ENCODE assay signal across 12 cellular contexts in the genomic region with DNA sequence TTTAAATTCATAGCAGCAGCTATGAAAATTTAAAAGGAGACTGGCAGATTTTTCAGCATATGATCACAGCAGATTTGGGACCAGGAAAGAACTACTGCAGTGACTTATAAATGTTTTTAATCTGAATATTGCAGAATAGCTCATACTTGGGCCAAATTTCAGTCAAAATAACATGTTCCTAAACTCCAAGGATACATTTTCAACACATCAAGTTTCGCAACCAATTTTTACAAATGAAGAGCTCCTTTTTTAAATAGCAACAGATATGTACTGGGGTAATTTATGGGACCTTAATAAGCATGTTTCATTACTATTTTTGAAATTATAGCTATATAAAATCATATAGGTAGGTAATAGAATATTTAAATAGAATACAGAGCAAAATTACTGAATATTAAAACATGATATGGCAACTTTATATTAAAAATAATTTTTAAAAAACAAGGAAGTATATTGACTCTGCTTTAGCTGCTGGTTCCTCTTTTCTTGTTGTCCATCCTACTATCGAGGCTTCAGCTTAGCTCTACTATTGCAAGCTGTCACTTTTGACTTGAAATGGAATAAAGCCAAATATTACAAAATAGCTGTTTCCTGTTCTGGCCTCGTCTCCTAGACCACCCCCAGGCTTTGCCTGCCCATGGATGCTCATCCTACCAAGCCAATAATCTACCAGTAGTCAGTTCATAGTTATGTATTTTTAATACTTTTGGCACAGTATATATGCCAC.
DNase-seq lines count a peak whose midpoint lies in the region; ATAC-seq and TF ChIP-seq lines count a peak whose summit lies in the region.
"Had no signal": no experiment of that assay in that cellular context is flagged by ENCODE, and none has a peak within 500 bp of the region (broad histone marks: within the 10 kb centered on the region; RNA-seq: fewer than 3 reads in every experiment).

No MANE protein-coding gene starts in this region.

- H3K4me3 ChIP-seq in BLaER1 treated with 17β-estradiol and CSF1 and Interleukin-3, amounts not matched to agents 10 nM and 100 nM, result peak overlapping the region in 8 of 10 experiments; percentile 23 to 61 (median 33); a peak in 11 of 20 replicates
- no peak overlapping the region for H3K4me3 ChIP-seq in breast epithelium
- H3K4me3 ChIP-seq: MG63 had no signal

- ATAC-seq in memory B cell (ENCODE audit: low read depth) (peak; percentile 61), GM18858 (IDR thresholded peaks at IDR 0.05; ENCODE audit: unreplicated experiment) (no peak)
- ATAC-seq in activated CD4-positive, alpha-beta T cell treated with anti-CD3 and anti-CD28 coated beads for 36 hours, result no peak
- ATAC-seq: HCT116 had no signal

- no peaks in the 10 kb centered on the region for H3K9me3 Mint-ChIP-seq in memory B cell
- no peaks in the 10 kb centered on the region for H3K9me3 Mint-ChIP-seq in activated CD4-positive, alpha-beta T cell treated with anti-CD3 and anti-CD28 coated beads for 36 hours (ENCODE audit: low read depth)
- H3K9me3 Mint-ChIP-seq: activated CD4-positive, alpha-beta T cell treated with anti-CD3 and anti-CD28 coated beads, Interleukin-2, amount 10 ng/mL, durations not matched to agents 7 days and 5 days had no signal

- H3K27me3 Mint-ChIP-seq in memory B cell, result no peaks in the 10 kb centered on the region
- no peaks in the 10 kb centered on the region for H3K27me3 Mint-ChIP-seq in activated CD4-positive, alpha-beta T cell treated with anti-CD3 and anti-CD28 coated beads for 36 hours
- H3K27me3 Mint-ChIP-seq: activated CD4-positive, alpha-beta T cell treated with anti-CD3 and anti-CD28 coated beads, Interleukin-2, amount 10 ng/mL, durations not matched to agents 7 days and 5 days had no signal

- H3K27me3 ChIP-seq in BLaER1 treated with 17β-estradiol and CSF1 and Interleukin-3, amounts not matched to agents 10 nM and 100 nM, result no peaks in the 10 kb centered on the region
- no peaks in the 10 kb centered on the region for H3K27me3 ChIP-seq in breast epithelium
- H3K27me3 ChIP-seq: MG63 had no signal

- peak overlapping the region; percentile 8 to 81 (median 63); a peak in 19 of 22 replicates for H3K9ac ChIP-seq in BLaER1 treated with 17β-estradiol and CSF1 and Interleukin-3, amounts not matched to agents 10 nM and 100 nM

- H3K4me3 Mint-ChIP-seq in memory B cell, result peak overlapping the region; percentile 77
- H3K4me3 Mint-ChIP-seq in activated CD4-positive, alpha-beta T cell treated with anti-CD3 and anti-CD28 coated beads for 36 hours, result no peak overlapping the region
- H3K4me3 Mint-ChIP-seq: activated CD4-positive, alpha-beta T cell treated with anti-CD3 and anti-CD28 coated beads, Interleukin-2, amount 10 ng/mL, durations not matched to agents 7 days and 5 days had no signal

- H3K9me3 ChIP-seq in BLaER1 treated with 17β-estradiol and CSF1 and Interleukin-3, amounts not matched to agents 10 nM and 100 nM (replicated peaks in 1 of 11), result peaks cover 0 to 19% (median 4%) of the 10 kb centered on the region in 11 experiments; a peak in 6 of 22 replicates
- no peaks in the 10 kb centered on the region for H3K9me3 ChIP-seq in breast epithelium
- H3K9me3 ChIP-seq: MG63 had no signal

- CTCF ChIA-PET in activated CD4-positive, alpha-beta T cell treated with anti-CD3 and anti-CD28 coated beads for 36 hours (lab: Charles Lee), result interaction anchor here (0.7 to 2.5 kb wide), 6 partner anchors 9 to 90 kb away, joined by 3 to 10 read pairs (median 5); no protein-coding TSS in a partner anchor

- peaks cover 47% of the 10 kb centered on the region for H3K4me1 Mint-ChIP-seq in memory B cell
- H3K4me1 Mint-ChIP-seq in activated CD4-positive, alpha-beta T cell treated with anti-CD3 and anti-CD28 coated beads for 36 hours, result peaks cover 79% of the 10 kb centered on the region

- peaks cover 19% of the 10 kb centered on the region for H3K36me3 Mint-ChIP-seq in memory B cell
- peaks cover 41% of the 10 kb centered on the region for H3K36me3 Mint-ChIP-seq in activated CD4-positive, alpha-beta T cell treated with anti-CD3 and anti-CD28 coated beads for 36 hours (ENCODE audit: low read depth)

- H3K4me2 ChIP-seq in BLaER1 treated with 17β-estradiol and CSF1 and Interleukin-3, amounts not matched to agents 10 nM and 100 nM, result peak overlapping the region; percentile 57 to 96 (median 87)

- intact Hi-C loops in breast epithelium (cut with DNase I; ENCODE audit: low total_unique reads), result no loop called here
- intact Hi-C loops in activated CD4-positive, alpha-beta T cell treated with anti-CD3 and anti-CD28 coated beads for 36 hours (cut with DNase I, micrococcal nuclease), result no loop called here

- POLR2A ChIA-PET in activated CD4-positive, alpha-beta T cell treated with anti-CD3 and anti-CD28 coated beads for 36 hours (lab: Charles Lee), result interaction anchor here (0.7 to 1.4 kb wide), 4 partner anchors 12 to 209 kb away, joined by 3 to 5 read pairs (median 4); no protein-coding TSS in a partner anchor

- H3K27ac Mint-ChIP-seq in memory B cell, result peak overlapping the region; percentile 72
- no peak overlapping the region for H3K27ac Mint-ChIP-seq in activated CD4-positive, alpha-beta T cell treated with anti-CD3 and anti-CD28 coated beads for 36 hours
- H3K27ac Mint-ChIP-seq: activated CD4-positive, alpha-beta T cell treated with anti-CD3 and anti-CD28 coated beads, Interleukin-2, amount 10 ng/mL, durations not matched to agents 7 days and 5 days had no signal

- TF ChIP-seq POLR2A in breast epithelium (IDR thresholded peaks at IDR 0.05), result no peak

- H3K36me3 ChIP-seq in BLaER1 treated with 17β-estradiol and CSF1 and Interleukin-3, amounts not matched to agents 10 nM and 100 nM, result peaks cover 0 to 85% (median 71%) of the 10 kb centered on the region in 11 experiments; a peak in 20 of 22 replicates
- H3K36me3 ChIP-seq in breast epithelium, result no peaks in the 10 kb centered on the region
- H3K36me3 ChIP-seq: MG63 had no signal

- peak overlapping the region; percentile 65 to 94 (median 90); a peak in 21 of 22 replicates for H3K27ac ChIP-seq in BLaER1 treated with 17β-estradiol and CSF1 and Interleukin-3, amounts not matched to agents 10 nM and 100 nM
- H3K27ac ChIP-seq in breast epithelium, result peak overlapping the region; percentile 36 to 43

- DNase-seq in Kasumi-1 (lab: John Stamatoyannopoulos, UW) (peak; percentile 99), breast epithelium (ENCODE audit: low spot score in 2 of 2) (no peak), memory B cell (ENCODE audit: low spot score in 2 of 2) (no peak), occipital lobe (lab: John Stamatoyannopoulos, UW) (no peak), germinal center (ENCODE audit: low spot score) (no peak)
- DNase-seq in activated CD4-positive, alpha-beta T cell treated with anti-CD3 and anti-CD28 coated beads for 36 hours, result no peak
- DNase-seq: activated CD4-positive, alpha-beta T cell treated with anti-CD3 and anti-CD28 coated beads, Interleukin-2, amount 10 ng/mL, durations not matched to agents 7 days and 5 days; DND-41; MG63 had no signal

- peaks cover 53 to 97% (median 85%) of the 10 kb centered on the region in 10 experiments for H3K4me1 ChIP-seq in BLaER1 treated with 17β-estradiol and CSF1 and Interleukin-3, amounts not matched to agents 10 nM and 100 nM
- H3K4me1 ChIP-seq in breast epithelium, result peaks cover 0 to 8% of the 10 kb centered on the region in 2 donors

- TF ChIP-seq CTCF in breast epithelium (IDR thresholded peaks at IDR 0.05), result no peak

- H4K20me1 ChIP-seq in BLaER1 treated with 17β-estradiol and CSF1 and Interleukin-3, amounts not matched to agents 10 nM and 100 nM, result peaks cover 0 to 23% (median 16%) of the 10 kb centered on the region in 11 experiments; a peak in 10 of 22 replicates

Comparison
In these comparisons a context has a peak if more than half of its experiments do, and no peak if none do; other contexts are left out.
1. H3K4me3 ChIP-seq: peak in BLaER1 treated with 17β-estradiol and CSF1 and Interleukin-3, amounts not matched to agents 10 nM and 100 nM (8 of 10); none in breast epithelium (0 of 3).
2. DNase-seq: peak in Kasumi-1 (2 of 2); none in breast epithelium (0 of 2), memory B cell (0 of 2), activated CD4-positive, alpha-beta T cell treated with anti-CD3 and anti-CD28 coated beads for 36 hours (single experiment), occipital lobe (single experiment) and germinal center (single experiment).